Comparison of ENCODE assay signal across 20 cellular contexts in genomic region chr1:174932587-174932986, GRCh38.
"Had no signal": no experiment of that assay in that cellular context is flagged by ENCODE, and none has a peak within 500 bp of the region (broad histone marks: within the 10 kb centered on the region; RNA-seq: fewer than 3 reads in every experiment).

No MANE protein-coding gene starts in this region.

- H3K4me3 Mint-ChIP-seq: activated naive CD4-positive, alpha-beta T cell treated with anti-CD3 and anti-CD28 coated beads, Interleukin-2, amount 50 U/mL, for 24 hours; natural killer cell treated with Interleukin-12 subunit alpha and Interleukin-12 subunit beta and Interleukin-15 and Interleukin-18, amount 100 ng/mL, for 72 hours had no signal

- H3K27ac Mint-ChIP-seq: activated naive CD4-positive, alpha-beta T cell treated with anti-CD3 and anti-CD28 coated beads, Interleukin-2, amount 50 U/mL, for 24 hours; natural killer cell treated with Interleukin-12 subunit alpha and Interleukin-12 subunit beta and Interleukin-15 and Interleukin-18, amount 100 ng/mL, for 72 hours had no signal

- H3K36me3 Mint-ChIP-seq: natural killer cell treated with Interleukin-12 subunit alpha and Interleukin-12 subunit beta and Interleukin-15 and Interleukin-18, amount 100 ng/mL, for 72 hours had no signal

- H3K27me3 ChIP-seq: ascending aorta, cardiac muscle cell, dorsolateral prefrontal cortex, thyroid gland had no signal

- H3K9me3 ChIP-seq: ascending aorta, lower lobe of right lung, thyroid gland had no signal

- H3K4me1 ChIP-seq: ascending aorta, lower lobe of right lung, thyroid gland had no signal

- FAIRE-seq: keratinocyte, urothelium cell line had no signal

- H3K27me3 Mint-ChIP-seq: activated naive CD4-positive, alpha-beta T cell treated with anti-CD3 and anti-CD28 coated beads, Interleukin-2, amount 50 U/mL, for 24 hours; natural killer cell treated with Interleukin-12 subunit alpha and Interleukin-12 subunit beta and Interleukin-15 and Interleukin-18, amount 100 ng/mL, for 72 hours had no signal

- H3K27ac ChIP-seq: ascending aorta, cardiac muscle cell, lower lobe of right lung, thyroid gland, WERI-Rb-1 had no signal

- H3K4me3 ChIP-seq: ascending aorta, cardiac muscle cell, dorsolateral prefrontal cortex, lower lobe of right lung, thyroid gland had no signal

- H3K36me3 ChIP-seq: ascending aorta, cardiac muscle cell, lower lobe of right lung, thyroid gland, WERI-Rb-1 had no signal

- ATAC-seq: lower lobe of right lung; natural killer cell treated with Interleukin-12 subunit alpha and Interleukin-12 subunit beta and Interleukin-15 and Interleukin-18, amount 100 ng/mL, for 72 hours had no signal

- DNase-seq: activated CD4-positive, alpha-beta T cell treated with anti-CD3 and anti-CD28 coated beads for 1 hour; activated CD4-positive, alpha-beta T cell treated with anti-CD3 and anti-CD28 coated beads, Interleukin-2, amount 50 U/mL, for 4 hours; activated gamma-delta T cell; dorsolateral prefrontal cortex; erythroblast; hypothalamus; lower lobe of right lung; nucleus accumbens; posterior cingulate gyrus; stimulated activated CD4-positive, alpha-beta T cell treated with anti-CD3 and anti-CD28 coated beads, Interleukin-2, amount 100 ng/mL, for 24 hours; stimulated activated naive CD4-positive, alpha-beta T cell treated with Interleukin-2 at 50 U/mL for 16 hours; T-helper 2 cell; thyroid gland; WERI-Rb-1 had no signal

- H3K9me3 Mint-ChIP-seq: activated naive CD4-positive, alpha-beta T cell treated with anti-CD3 and anti-CD28 coated beads, Interleukin-2, amount 50 U/mL, for 24 hours; natural killer cell treated with Interleukin-12 subunit alpha and Interleukin-12 subunit beta and Interleukin-15 and Interleukin-18, amount 100 ng/mL, for 72 hours had no signal
